Comparison of ENCODE assay signal across 8 cellular contexts in genomic region chr14:101972126-101972785, GRCh38. TPM values are rescaled to one million over a fixed set of nuclear protein-coding genes. Genes with fewer than 3 reads are reported as not detected.
A peak's percentile ranks its signal among the peaks of the same experiment; 100 is the strongest.
DNase-seq lines count a peak whose midpoint lies in the region; ATAC-seq and TF ChIP-seq lines count a peak whose summit lies in the region.

No MANE protein-coding gene starts in this region.

- H3K27me3 ChIP-seq in IMR-90 (ENCODE audit: control insufficient read depth, insufficient read depth, low read length), result no peaks in the 10 kb centered on the region

- no peak overlapping the region for H3K23ac ChIP-seq in IMR-90 (ENCODE audit: low read depth, low read length)

- H3K4me1 Mint-ChIP-seq in activated T-helper 2 cell treated with anti-CD3 and anti-CD28 coated beads, Interferon-gamma antibody, Interleukin-2, Interleukin-4, amounts not matched to agents 10 μg/mL and 5 μg/mL and 100 μg/mL, durations not matched to agents 14 hours and 24 hours and 36 hours (ENCODE audit: low read depth), result peaks cover 26% of the 10 kb centered on the region

- no peak overlapping the region for H2AFZ ChIP-seq in IMR-90 (replicated peaks; ENCODE audit: low read length, poor library complexity)

- H3K27ac ChIP-seq in IMR-90 (ENCODE audit: insufficient read depth, low read length), result no peak overlapping the region

- no peak overlapping the region for H4K5ac ChIP-seq in IMR-90 (ENCODE audit: low read depth, low read length)

- no peak overlapping the region for H3K4me3 Mint-ChIP-seq in activated T-helper 2 cell treated with anti-CD3 and anti-CD28 coated beads, Interferon-gamma antibody, Interleukin-2, Interleukin-4, amounts not matched to agents 10 μg/mL and 5 μg/mL and 100 μg/mL, durations not matched to agents 14 hours and 24 hours and 36 hours (ENCODE audit: low read depth)

- TF ChIP-seq POLR2A in IMR-90 (IDR thresholded peaks at IDR 0.05; ENCODE audit: low read depth, low read length), result no peak

- no peak overlapping the region for H4K91ac ChIP-seq in IMR-90 (ENCODE audit: insufficient read depth, low read depth, low read length)

- H2AK9ac ChIP-seq in IMR-90 (replicated peaks; ENCODE audit: low read depth, low read length, poor library complexity), result no peak overlapping the region

- no peak overlapping the region for H3K9ac ChIP-seq in IMR-90 (ENCODE audit: low read depth, low read length)

- DNase-seq in AG20443 (ENCODE audit: low spot score) (peak; percentile 92), IMR-90 (peak; percentile 100), cardiac septum (ENCODE audit: low spot score) (peak; percentile 89), pulmonary artery endothelial cell (ENCODE audit: low read depth, low spot score) (peak; percentile 98), NCI-H187 (lab: John Stamatoyannopoulos, UW) (no peak)
- no peak for DNase-seq in activated T-helper 2 cell treated with anti-CD3 and anti-CD28 coated beads, Interferon-gamma antibody, Interleukin-2, Interleukin-4, amounts not matched to agents 10 μg/mL and 5 μg/mL and 100 μg/mL, durations not matched to agents 14 hours and 24 hours and 36 hours (ENCODE audit: low spot score)

- H3K14ac ChIP-seq in IMR-90 (replicated peaks; ENCODE audit: low read depth, low read length), result peak overlapping the region; percentile 61; the same call in 1 of the 2 replicates

- POLR2A ChIA-PET in IMR-90 (lab: Charles Lee; ENCODE audit: unreplicated experiment), result interaction anchor here (0.5 kb wide), 1 partner anchor 250 kb away, joined by 4 read pairs; no protein-coding TSS in a partner anchor

- H3K9me3 ChIP-seq in IMR-90 (ENCODE audit: control insufficient read depth, insufficient read depth, low read length), result no peaks in the 10 kb centered on the region

- H2AK5ac ChIP-seq in IMR-90 (ENCODE audit: low read depth, low read length), result no peak overlapping the region

- no TSS peak for BruUV-seq in IMR-90 (replicated peaks; lab: Mats Ljungman, UMichigan)

- H3K27ac Mint-ChIP-seq in activated T-helper 2 cell treated with anti-CD3 and anti-CD28 coated beads, Interferon-gamma antibody, Interleukin-2, Interleukin-4, amounts not matched to agents 10 μg/mL and 5 μg/mL and 100 μg/mL, durations not matched to agents 14 hours and 24 hours and 36 hours, result peak overlapping the region; percentile 21

- peak overlapping the region; percentile 73 for H2BK5ac ChIP-seq in IMR-90 (ENCODE audit: low read depth, low read length, poor library complexity, severe bottlenecking)

- H3K4me2 ChIP-seq in IMR-90 (ENCODE audit: low read depth, low read length), result peak overlapping the region; percentile 56; the same call in 1 of the 2 replicates

- H3K4me3 ChIP-seq in IMR-90 (ENCODE audit: insufficient read depth, low read depth, low read length), result no peak overlapping the region

- H4K20me1 ChIP-seq in IMR-90 (ENCODE audit: insufficient read depth, low read length), result peaks cover 69% of the 10 kb centered on the region

- no peak overlapping the region for H2BK15ac ChIP-seq in IMR-90 (ENCODE audit: low read depth, low read length)

- H2BK120ac ChIP-seq in IMR-90 (ENCODE audit: low read depth, low read length), result no peak overlapping the region

- peaks cover 0 to 49% of the 10 kb centered on the region in 2 experiments; a peak in 2 of 4 replicates for H3K79me1 ChIP-seq in IMR-90 (ENCODE audit: low read depth in 1 of 2, low read length in 2 of 2)

- dilution Hi-C loops in IMR-90 (cut with HindIII; ENCODE audit: low sequenced_read_pairs, unreplicated experiment), result no loop called here

- in situ Hi-C loops in IMR-90 (cut with MboI; ENCODE audit: low sequenced_read_pairs), result loop anchor here (25.0 kb wide), 1 partner anchor 340 kb away; the partner anchor contains the start of genes MOK and ZNF839

- H2BK20ac ChIP-seq in IMR-90 (ENCODE audit: low read depth, low read length), result 0 out of 2 replicates have a peak overlapping the region, but pooled peaks have one; percentile 38

- H3K18ac ChIP-seq in IMR-90 (ENCODE audit: low read depth, low read length), result no peak overlapping the region

- peaks cover 30% of the 10 kb centered on the region for H3K36me3 Mint-ChIP-seq in activated T-helper 2 cell treated with anti-CD3 and anti-CD28 coated beads, Interferon-gamma antibody, Interleukin-2, Interleukin-4, amounts not matched to agents 10 μg/mL and 5 μg/mL and 100 μg/mL, durations not matched to agents 14 hours and 24 hours and 36 hours (ENCODE audit: low read depth)

- no peaks in the 10 kb centered on the region for H3K27me3 Mint-ChIP-seq in activated T-helper 2 cell treated with anti-CD3 and anti-CD28 coated beads, Interferon-gamma antibody, Interleukin-2, Interleukin-4, amounts not matched to agents 10 μg/mL and 5 μg/mL and 100 μg/mL, durations not matched to agents 14 hours and 24 hours and 36 hours (ENCODE audit: low read depth)

- H3K4ac ChIP-seq in IMR-90 (ENCODE audit: low read depth, low read length), result no peak overlapping the region

- intact Hi-C loops in IMR-90 (cut with micrococcal nuclease), result no loop called here
- intact Hi-C loops in activated T-helper 2 cell treated with anti-CD3 and anti-CD28 coated beads, Interferon-gamma antibody, Interleukin-2, Interleukin-4, amounts not matched to agents 10 μg/mL and 5 μg/mL and 100 μg/mL, durations not matched to agents 14 hours and 24 hours and 36 hours (cut with micrococcal nuclease), result no loop called here
- intact Hi-C loops in cardiac septum (cut with DNase I), result no loop called here

- H3K9me1 ChIP-seq in IMR-90 (ENCODE audit: insufficient read depth, low read length), result peaks cover 16% of the 10 kb centered on the region

- CTCF ChIA-PET in IMR-90 (lab: Yijun Ruan, JAX), result interaction anchor here (0.6 kb wide), 1 partner anchor 113 kb away, joined by 4 read pairs; no protein-coding TSS in a partner anchor

- TF ChIP-seq CTCF in IMR-90 (conservative IDR thresholded peaks at IDR 0.05; ENCODE audit: low read depth, low read length), result no peak

- H4K8ac ChIP-seq in IMR-90 (ENCODE audit: low read depth in 2 of 2, low read length in 2 of 2), result peak overlapping the region in 1 of 2 experiments; percentile 39; a peak in 1 of 4 replicates

- ATAC-seq in IMR-90 (ENCODE audit: low read depth) (peak; percentile 99), HG02678 (IDR thresholded peaks at IDR 0.05; ENCODE audit: unreplicated experiment) (no peak), HG02938 (IDR thresholded peaks at IDR 0.05; ENCODE audit: unreplicated experiment) (no peak)

- H3K36me3 ChIP-seq in IMR-90 (ENCODE audit: control insufficient read depth, insufficient read depth, low read length), result peaks cover 11% of the 10 kb centered on the region

- H3K9me3 Mint-ChIP-seq in activated T-helper 2 cell treated with anti-CD3 and anti-CD28 coated beads, Interferon-gamma antibody, Interleukin-2, Interleukin-4, amounts not matched to agents 10 μg/mL and 5 μg/mL and 100 μg/mL, durations not matched to agents 14 hours and 24 hours and 36 hours, result no peaks in the 10 kb centered on the region

- H3K4me1 ChIP-seq in IMR-90 (ENCODE audit: control insufficient read depth, insufficient read depth, low read length), result peaks cover 4% of the 10 kb centered on the region

- no peak for TF ChIP-seq RAD21 in IMR-90 (IDR thresholded peaks at IDR 0.05; ENCODE audit: low read length)

- H3K56ac ChIP-seq in IMR-90 (ENCODE audit: extremely low read depth, insufficient read depth, low read length), result no peak overlapping the region

- 25% methylated on average over 2 of the region's 9 CpGs; no CpG with 5 or more reads in 1 of the 2 experiments for WGBS in IMR-90 (ENCODE audit: extremely low coverage in 2 of 2, insufficient read length in 1 of 2), 2 experiments

TF ChIP-seq in IMR-90, 13 proteins besides CTCF, POLR2A, EP300 and RAD21:
- TF ChIP-seq RCOR1 (IDR thresholded peaks at IDR 0.05; ENCODE audit: insufficient replicate concordance, low read length) (peak; percentile 23), NFE2L2 (IDR thresholded peaks at IDR 0.05; ENCODE audit: low read depth, low read length) (peak; percentile 22; the same call in 1 of the 2 replicates), FOS (IDR thresholded peaks at IDR 0.05; ENCODE audit: low read depth, low read length) (peak; percentile 99), SMC3 (IDR thresholded peaks at IDR 0.05; ENCODE audit: low read depth, low read length) (no peak), BHLHE40 (IDR thresholded peaks at IDR 0.05; ENCODE audit: low read depth, low read length) (peak; percentile 78), USF2 (IDR thresholded peaks at IDR 0.05; ENCODE audit: low read depth, low read length) (peak; percentile 73; the same call in 1 of the 2 replicates), MXI1 (IDR thresholded peaks at IDR 0.05; ENCODE audit: borderline replicate concordance, low read depth, low read length) (0 out of 2 replicates have a peak, but pooled peaks have one; percentile 72), CHD1 (IDR thresholded peaks at IDR 0.05; ENCODE audit: low read depth, low read length) (no peak), MAFK (IDR thresholded peaks at IDR 0.05; ENCODE audit: low read depth, low read length) (peak; percentile 81), CEBPB (IDR thresholded peaks at IDR 0.05; ENCODE audit: low read depth, low read length) (peak; percentile 96), RFX5 (IDR thresholded peaks at IDR 0.05; ENCODE audit: low read depth, low read length) (no peak)

RNA-seq across cellular contexts. Expression of gene DYNC1H1, which starts 7.9 kb away (rescaled TPM):
- total RNA-seq in IMR-90 (2012; rRNA removed) (612 and 670 TPM in 2 replicates), cardiac septum (575 TPM), pulmonary artery endothelial cell (659 and 893 TPM in 2 replicates)
- 221 and 240 TPM in 2 replicates for polyA plus RNA-seq in IMR-90 (2012; rRNA removed)
- 167 and 240 TPM in 2 replicates for polyA plus RNA-seq in IMR-90 (2012; cell fraction: cytosol; rRNA removed)
- polyA plus RNA-seq in IMR-90 (2012; cell fraction: nucleus; rRNA removed; ENCODE audit: low replicate concordance), result 278 and 585 TPM in 2 replicates
- total RNA-seq in activated T-helper 2 cell treated with anti-CD3 and anti-CD28 coated beads, Interferon-gamma antibody, Interleukin-2, Interleukin-4, amounts not matched to agents 10 μg/mL and 5 μg/mL and 100 μg/mL, durations not matched to agents 14 hours and 24 hours and 36 hours, result 286 and 287 TPM in 2 replicates

Comparison
In these comparisons a context has a peak if more than half of its experiments do, and no peak if none do; other contexts are left out.
1. DNase-seq: peak in AG20443 (single experiment), IMR-90 (single experiment), cardiac septum (single experiment) and pulmonary artery endothelial cell (single experiment); none in activated T-helper 2 cell treated with anti-CD3 and anti-CD28 coated beads, Interferon-gamma antibody, Interleukin-2, Interleukin-4, amounts not matched to agents 10 μg/mL and 5 μg/mL and 100 μg/mL, durations not matched to agents 14 hours and 24 hours and 36 hours (single experiment) and NCI-H187 (0 of 2).